ENCODE assay signal across 22 cellular contexts in the genomic region with DNA sequence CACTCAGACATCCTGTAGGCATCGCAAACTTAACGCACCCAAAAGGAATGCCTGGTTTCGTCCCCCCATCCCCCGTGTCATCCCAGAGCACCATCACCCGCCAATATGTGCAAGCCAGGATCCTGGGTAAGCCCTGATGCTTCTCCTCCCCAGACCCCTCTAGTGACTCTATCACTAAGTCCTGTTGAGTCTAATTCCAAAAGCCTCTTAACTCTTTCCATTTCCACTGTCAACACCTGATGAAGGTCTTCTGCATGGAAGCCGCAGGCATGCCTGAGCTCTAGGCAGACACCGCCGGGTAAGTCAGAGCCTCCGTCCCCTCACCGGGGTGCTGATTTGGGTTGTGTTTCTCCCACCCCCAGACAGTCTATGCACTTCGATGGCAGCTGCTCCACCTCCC.
"Had no signal": no experiment of that assay in that cellular context is flagged by ENCODE, and none has a peak within 500 bp of the region (broad histone marks: within the 10 kb centered on the region; RNA-seq: fewer than 3 reads in every experiment).

No MANE protein-coding gene starts in this region.

- H3K27me3 ChIP-seq: colonic mucosa, esophagus muscularis mucosa, foreskin keratinocyte, gastrocnemius medialis, heart right ventricle, left lung had no signal

- H3K4me3 ChIP-seq: colonic mucosa, esophagus muscularis mucosa, gastrocnemius medialis, heart right ventricle, left lung, lower lobe of right lung, mucosa of descending colon had no signal

- DNase-seq: colonic mucosa; cortex of kidney; effector CD8-positive, alpha-beta T cell; effector memory CD8-positive, alpha-beta T cell; erythroblast; foreskin keratinocyte; gastrocnemius medialis; glutamatergic neuron; head of caudate nucleus; heart right ventricle; hippocampal formation; left cardiac atrium; left lung; left ventricle myocardium superior; lower lobe of right lung; mucosa of descending colon; naive B cell had no signal

- ATAC-seq: effector memory CD8-positive, alpha-beta T cell; foreskin keratinocyte; gastrocnemius medialis; heart right ventricle; left cardiac atrium; left lung; left ventricle myocardium superior; lower lobe of right lung; mucosa of descending colon had no signal

- H3K4me1 ChIP-seq: colonic mucosa, foreskin keratinocyte had no signal

- H3K36me3 ChIP-seq: colonic mucosa, esophagus muscularis mucosa, gastrocnemius medialis, heart right ventricle, left lung, lower lobe of right lung had no signal

- H3K27ac ChIP-seq: colonic mucosa, epithelial cell of prostate, esophagus muscularis mucosa, foreskin keratinocyte, gastrocnemius medialis, heart right ventricle, left lung, lower lobe of right lung had no signal

- FAIRE-seq: endometrium, islet of Langerhans, keratinocyte had no signal

- H3K9me3 ChIP-seq: colonic mucosa, esophagus muscularis mucosa, gastrocnemius medialis, heart right ventricle, left lung, lower lobe of right lung, mucosa of descending colon had no signal
